25 cellular contexts compared by ENCODE assay signal in genomic region chr4:182175788-182176519, GRCh38.
"Had no signal": no experiment of that assay in that cellular context is flagged by ENCODE, and none has a peak within 500 bp of the region (broad histone marks: within the 10 kb centered on the region; RNA-seq: fewer than 3 reads in every experiment).

No MANE protein-coding gene starts in this region.

- H3K9me3 Mint-ChIP-seq: activated CD4-positive, alpha-beta T cell treated with anti-CD3 and anti-CD28 coated beads, Interleukin-2, amount 10 ng/mL, durations not matched to agents 7 days and 5 days; activated T-cell treated with anti-CD3 and anti-CD28 coated beads, Interleukin-2, amount 50 U/mL, for 72 hours; brain; central memory CD8-positive, alpha-beta T cell had no signal

- H3K27me3 ChIP-seq: esophagus squamous epithelium, neutrophil, tibial nerve, uterus had no signal

- H3K36me3 Mint-ChIP-seq: activated naive CD8-positive, alpha-beta T cell; brain; memory B cell; naive thymus-derived CD8-positive, alpha-beta T cell had no signal

- H3K27ac Mint-ChIP-seq: activated CD4-positive, alpha-beta T cell treated with anti-CD3 and anti-CD28 coated beads, Interleukin-2, amount 10 ng/mL, durations not matched to agents 7 days and 5 days; activated naive CD8-positive, alpha-beta T cell; activated T-cell treated with anti-CD3 and anti-CD28 coated beads, Interleukin-2, amount 50 U/mL, for 72 hours; memory B cell; naive thymus-derived CD8-positive, alpha-beta T cell had no signal

- H3K27me3 Mint-ChIP-seq: activated CD4-positive, alpha-beta T cell treated with anti-CD3 and anti-CD28 coated beads, Interleukin-2, amount 10 ng/mL, durations not matched to agents 7 days and 5 days; activated naive CD8-positive, alpha-beta T cell; central memory CD8-positive, alpha-beta T cell; memory B cell; naive thymus-derived CD8-positive, alpha-beta T cell had no signal

- H3K27ac ChIP-seq: esophagus squamous epithelium, neutrophil, tibial nerve, uterus had no signal

- H3K4me3 ChIP-seq: esophagus squamous epithelium, tibial nerve, uterus had no signal

- H3K9me3 ChIP-seq: esophagus squamous epithelium, neutrophil, tibial nerve, uterus had no signal

- DNase-seq: activated CD4-positive, alpha-beta T cell treated with anti-CD3 and anti-CD28 coated beads, Interleukin-2, amount 10 ng/mL, durations not matched to agents 7 days and 5 days; activated CD8-positive, alpha-beta memory T cell treated with anti-CD3 and anti-CD28 coated beads, Interleukin-2, amount 50 U/mL, for 48 hours; activated gamma-delta T cell treated with Interleukin-2 at 50 U/mL for 16 hours; activated T-cell treated with anti-CD3 and anti-CD28 coated beads, Interleukin-2, amount 50 U/mL, for 72 hours; amygdala; cortex of kidney; effector CD4-positive, alpha-beta T cell; esophagus squamous epithelium; foreskin fibroblast; glutamatergic neuron; hypothalamus; kidney; left ventricle myocardium superior; naive thymus-derived CD8-positive, alpha-beta T cell; posterior cingulate gyrus; retina; stimulated activated CD4-positive, alpha-beta T cell treated with anti-CD3 and anti-CD28 coated beads, Interleukin-4, amount 100 ng/mL, for 1 hour; stimulated activated naive CD4-positive, alpha-beta T cell; uterus had no signal

- H3K4me1 Mint-ChIP-seq: activated CD4-positive, alpha-beta T cell treated with anti-CD3 and anti-CD28 coated beads, Interleukin-2, amount 10 ng/mL, durations not matched to agents 7 days and 5 days; central memory CD8-positive, alpha-beta T cell; memory B cell; naive thymus-derived CD8-positive, alpha-beta T cell had no signal

- H3K4me1 ChIP-seq: esophagus squamous epithelium, tibial nerve, uterus had no signal

- H3K4me3 Mint-ChIP-seq: activated CD4-positive, alpha-beta T cell treated with anti-CD3 and anti-CD28 coated beads, Interleukin-2, amount 10 ng/mL, durations not matched to agents 7 days and 5 days; activated naive CD8-positive, alpha-beta T cell; activated T-cell treated with anti-CD3 and anti-CD28 coated beads, Interleukin-2, amount 50 U/mL, for 72 hours; brain; central memory CD8-positive, alpha-beta T cell; memory B cell; naive thymus-derived CD8-positive, alpha-beta T cell had no signal

- ATAC-seq: activated T-cell treated with anti-CD3 and anti-CD28 coated beads, Interleukin-2, amount 50 U/mL, for 72 hours; left ventricle myocardium superior; naive thymus-derived CD8-positive, alpha-beta T cell had no signal

- H3K36me3 ChIP-seq: esophagus squamous epithelium, neutrophil, tibial nerve, uterus had no signal
